Comparison of ENCODE assay signal across 8 cellular contexts in the genomic region with DNA sequence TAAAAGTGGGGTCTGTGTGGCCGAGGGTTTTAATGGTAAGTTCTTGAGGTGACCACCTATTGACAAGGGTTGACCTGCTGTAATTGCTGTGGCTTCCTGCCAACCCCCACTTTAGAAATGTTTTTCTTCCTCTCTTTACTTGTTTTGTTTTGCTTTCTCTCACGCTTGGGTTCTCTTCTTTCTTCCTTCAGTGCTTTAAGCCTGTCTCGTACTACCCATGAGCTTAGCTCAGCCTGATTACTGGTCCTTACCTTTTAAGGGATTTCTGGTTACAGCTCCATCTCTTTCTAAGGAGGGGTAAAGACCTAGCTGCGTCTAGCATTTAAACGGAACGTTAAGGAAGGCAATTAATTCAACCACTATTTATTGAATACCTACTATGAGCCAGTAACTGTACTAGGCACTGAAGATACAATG. TPM values are rescaled to one million over a fixed set of nuclear protein-coding genes. Genes with fewer than 3 reads are reported as not detected.
DNase-seq lines count a peak whose midpoint lies in the region; ATAC-seq and TF ChIP-seq lines count a peak whose summit lies in the region.

No MANE protein-coding gene starts in this region.

- H3K4me1 Mint-ChIP-seq in activated naive CD8-positive, alpha-beta T cell treated with anti-CD3 and anti-CD28 coated beads for 36 hours = peaks cover 21% of the 10 kb centered on the region
- H3K4me1 Mint-ChIP-seq in stimulated activated effector memory CD8-positive, alpha-beta T cell treated with anti-CD3 and anti-CD28 coated beads, Interleukin-12 subunit alpha, Interleukin-12 subunit beta, amount 100 ng/mL, for 72 hours = peaks cover 20% of the 10 kb centered on the region

- TF ChIP-seq CTCF in LNCaP clone FGC (IDR thresholded peaks at IDR 0.05; ENCODE audit: control insufficient read depth, extremely low read depth, insufficient read depth) = no peak

- peak overlapping the region; percentile 98 for H3K4me3 Mint-ChIP-seq in activated naive CD8-positive, alpha-beta T cell treated with anti-CD3 and anti-CD28 coated beads for 36 hours
- H3K4me3 Mint-ChIP-seq in stimulated activated effector memory CD8-positive, alpha-beta T cell treated with anti-CD3 and anti-CD28 coated beads, Interleukin-12 subunit alpha, Interleukin-12 subunit beta, amount 100 ng/mL, for 72 hours = peak overlapping the region; percentile 89

- no peaks in the 10 kb centered on the region for H3K27me3 Mint-ChIP-seq in activated naive CD8-positive, alpha-beta T cell treated with anti-CD3 and anti-CD28 coated beads for 36 hours

- H3K9ac ChIP-seq in iPS-15b (ENCODE audit: low read depth, low read length) = peak overlapping the region; percentile 88

- peak overlapping the region; percentile 99 for H3K27ac Mint-ChIP-seq in activated naive CD8-positive, alpha-beta T cell treated with anti-CD3 and anti-CD28 coated beads for 36 hours
- H3K27ac Mint-ChIP-seq in stimulated activated effector memory CD8-positive, alpha-beta T cell treated with anti-CD3 and anti-CD28 coated beads, Interleukin-12 subunit alpha, Interleukin-12 subunit beta, amount 100 ng/mL, for 72 hours = peak overlapping the region; percentile 87

- peaks cover 1% of the 10 kb centered on the region for H3K36me3 Mint-ChIP-seq in activated naive CD8-positive, alpha-beta T cell treated with anti-CD3 and anti-CD28 coated beads for 36 hours
- H3K36me3 Mint-ChIP-seq in stimulated activated effector memory CD8-positive, alpha-beta T cell treated with anti-CD3 and anti-CD28 coated beads, Interleukin-12 subunit alpha, Interleukin-12 subunit beta, amount 100 ng/mL, for 72 hours = peaks cover 27% of the 10 kb centered on the region

- peak; percentile 38 for DNase-seq in NCI-H1694 treated with DMSO at 0.1 percent for 48 hours (lab: John Stamatoyannopoulos, UW)
- DNase-seq in NCI-H1694 (lab: John Stamatoyannopoulos, UW) = no peak
- no peak for DNase-seq in LNCaP clone FGC (ENCODE audit: low read depth)
- no peak for DNase-seq in activated naive CD8-positive, alpha-beta T cell treated with anti-CD3 and anti-CD28 coated beads for 36 hours
- no peak for DNase-seq in stimulated activated effector memory CD8-positive, alpha-beta T cell treated with anti-CD3 and anti-CD28 coated beads, Interleukin-12 subunit alpha, Interleukin-12 subunit beta, amount 100 ng/mL, for 72 hours (ENCODE audit: low spot score in 2 of 2)
- DNase-seq in middle frontal gyrus (ENCODE audit: extremely low spot score, low spot score) = no peak

- H3K9me3 Mint-ChIP-seq in activated naive CD8-positive, alpha-beta T cell treated with anti-CD3 and anti-CD28 coated beads for 36 hours = no peaks in the 10 kb centered on the region
- H3K9me3 Mint-ChIP-seq in stimulated activated effector memory CD8-positive, alpha-beta T cell treated with anti-CD3 and anti-CD28 coated beads, Interleukin-12 subunit alpha, Interleukin-12 subunit beta, amount 100 ng/mL, for 72 hours = no peaks in the 10 kb centered on the region

- H3K36me3 ChIP-seq in iPS-15b (ENCODE audit: control insufficient read depth, insufficient read depth, low read length) = no peaks in the 10 kb centered on the region

- ATAC-seq in GM21825 (IDR thresholded peaks at IDR 0.05; ENCODE audit: unreplicated experiment) = peak; percentile 18
- ATAC-seq in stimulated activated effector memory CD8-positive, alpha-beta T cell treated with anti-CD3 and anti-CD28 coated beads, Interleukin-12 subunit alpha, Interleukin-12 subunit beta, amount 100 ng/mL, for 72 hours = peak; percentile 6

- H3K4me3 ChIP-seq in LNCaP clone FGC (ENCODE audit: low read depth, low read length) = peak overlapping the region; percentile 95
- peak overlapping the region; percentile 98 for H3K4me3 ChIP-seq in iPS-15b (ENCODE audit: low read depth, low read length)

- H3K4me1 ChIP-seq in iPS-15b (ENCODE audit: control insufficient read depth, insufficient read depth, low read length) = peaks cover 3% of the 10 kb centered on the region

- H3K27me3 ChIP-seq in iPS-15b (ENCODE audit: control insufficient read depth, insufficient read depth, low read length) = no peaks in the 10 kb centered on the region

- H3K9me3 ChIP-seq in iPS-15b (ENCODE audit: control insufficient read depth, insufficient read depth, low read length) = no peaks in the 10 kb centered on the region

RNA-seq across cellular contexts. Expression of a gene that starts 0.7 kb away (rescaled TPM):
- total RNA-seq in activated naive CD8-positive, alpha-beta T cell treated with anti-CD3 and anti-CD28 coated beads for 36 hours = 10 to 100 TPM; 58.6 to 63.4 TPM
